Comparison of ENCODE assay signal across 9 cellular contexts in the genomic region with DNA sequence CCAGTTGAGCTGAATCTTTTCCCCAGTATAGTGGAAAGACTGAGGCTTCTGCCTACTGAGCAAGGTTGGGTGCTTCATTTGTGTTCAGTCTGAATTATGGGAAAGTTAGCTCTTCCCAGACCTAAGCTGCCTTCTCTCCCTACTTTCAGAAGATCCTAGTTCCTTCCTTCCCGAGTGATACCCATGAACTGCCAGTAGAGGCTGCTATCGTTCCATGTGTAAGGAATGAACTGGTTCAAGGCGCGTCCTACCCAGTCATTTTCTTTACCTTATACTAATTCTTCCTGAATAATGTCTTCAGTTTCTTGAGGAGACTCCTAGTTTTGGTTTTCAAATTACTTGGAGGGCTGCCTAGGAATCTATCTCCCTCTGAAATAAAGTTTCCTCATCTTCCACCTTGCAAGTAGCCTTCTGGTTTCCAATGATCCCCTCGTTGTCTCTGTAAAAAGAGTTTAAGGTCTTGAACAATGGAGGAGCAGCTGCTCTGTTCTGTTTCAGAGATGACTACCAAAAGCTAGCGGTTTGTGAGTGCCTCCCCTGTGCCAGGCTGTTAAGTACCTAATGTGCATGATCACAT. TPM values are rescaled to one million over a fixed set of nuclear protein-coding genes. Genes with fewer than 3 reads are reported as not detected.
DNase-seq lines count a peak whose midpoint lies in the region; ATAC-seq and TF ChIP-seq lines count a peak whose summit lies in the region.
"Had no signal": no experiment of that assay in that cellular context is flagged by ENCODE, and none has a peak within 500 bp of the region (broad histone marks: within the 10 kb centered on the region; RNA-seq: fewer than 3 reads in every experiment).

No MANE protein-coding gene starts in this region.

- ATAC-seq in activated B cell treated with CpG ODN at 0.5 μM for 24 hours (ENCODE audit: low read depth) (peak; percentile 45), left cardiac atrium (peak; percentile 63 to 69), GM19463 (IDR thresholded peaks at IDR 0.05; ENCODE audit: unreplicated experiment) (no peak), HG03108 (IDR thresholded peaks at IDR 0.05; ENCODE audit: unreplicated experiment) (no peak)

- peak; percentile 33 for DNase-seq in activated naive CD4-positive, alpha-beta T cell treated with anti-CD3 and anti-CD28 coated beads for 36 hours
- no peak for DNase-seq in activated naive CD4-positive, alpha-beta T cell treated with anti-CD3 and anti-CD28 coated beads, Interleukin-2, amount 50 U/mL, for 16 hours
- DNase-seq in NCI-H1694 (lab: John Stamatoyannopoulos, UW) = peak; percentile 61
- no peak for DNase-seq in activated B cell treated with CpG ODN at 0.5 μM for 24 hours
- no peak for DNase-seq in left cardiac atrium
- peak; percentile 26 for DNase-seq in skeletal muscle cell (ENCODE audit: low read depth)

- H3K27me3 Mint-ChIP-seq in activated naive CD4-positive, alpha-beta T cell treated with anti-CD3 and anti-CD28 coated beads for 36 hours (ENCODE audit: low read depth) = no peaks in the 10 kb centered on the region
- no peaks in the 10 kb centered on the region for H3K27me3 Mint-ChIP-seq in activated B cell treated with CpG ODN at 0.5 μM for 24 hours
- H3K27me3 Mint-ChIP-seq: stimulated activated naive CD8-positive, alpha-beta T cell treated with anti-CD3 and anti-CD28 coated beads, Interleukin-15, Interleukin-2, amounts not matched to agents 100 ng/mL and 50 ng/mL, for 24 hours had no signal

- H3K36me3 Mint-ChIP-seq in activated naive CD4-positive, alpha-beta T cell treated with anti-CD3 and anti-CD28 coated beads for 36 hours (ENCODE audit: low read depth) = peaks cover 31% of the 10 kb centered on the region
- H3K36me3 Mint-ChIP-seq in activated B cell treated with CpG ODN at 0.5 μM for 24 hours (ENCODE audit: low read depth) = peaks cover 71% of the 10 kb centered on the region

- no peak overlapping the region for H3K4me3 Mint-ChIP-seq in activated naive CD4-positive, alpha-beta T cell treated with anti-CD3 and anti-CD28 coated beads for 36 hours
- no peak overlapping the region for H3K4me3 Mint-ChIP-seq in activated B cell treated with CpG ODN at 0.5 μM for 24 hours
- H3K4me3 Mint-ChIP-seq: stimulated activated naive CD8-positive, alpha-beta T cell treated with anti-CD3 and anti-CD28 coated beads, Interleukin-15, Interleukin-2, amounts not matched to agents 100 ng/mL and 50 ng/mL, for 24 hours had no signal

- H3K9me3 Mint-ChIP-seq in activated naive CD4-positive, alpha-beta T cell treated with anti-CD3 and anti-CD28 coated beads for 36 hours = no peaks in the 10 kb centered on the region
- no peaks in the 10 kb centered on the region for H3K9me3 Mint-ChIP-seq in activated B cell treated with CpG ODN at 0.5 μM for 24 hours
- H3K9me3 Mint-ChIP-seq: stimulated activated naive CD8-positive, alpha-beta T cell treated with anti-CD3 and anti-CD28 coated beads, Interleukin-15, Interleukin-2, amounts not matched to agents 100 ng/mL and 50 ng/mL, for 24 hours had no signal

- no peak overlapping the region for H3K4me3 ChIP-seq in skeletal muscle cell (ENCODE audit: low read depth, low read length)

- CTCF ChIA-PET in activated naive CD4-positive, alpha-beta T cell treated with anti-CD3 and anti-CD28 coated beads for 36 hours (lab: Charles Lee) = interaction anchor here (0.6 to 2.7 kb wide), 8 partner anchors 10 to 433 kb away, joined by 3 to 6 read pairs (median 4); a partner anchor contains a TSS
- CTCF ChIA-PET in activated B cell treated with CpG ODN at 0.5 μM for 24 hours (lab: Charles Lee) = interaction anchor here (1.1 to 2.5 kb wide), 4 partner anchors 11 to 371 kb away, joined by 3 to 19 read pairs (median 6); a partner anchor contains a TSS

- H3K4me1 Mint-ChIP-seq in activated naive CD4-positive, alpha-beta T cell treated with anti-CD3 and anti-CD28 coated beads for 36 hours (ENCODE audit: low read depth) = peaks cover 13% of the 10 kb centered on the region
- peaks cover 17% of the 10 kb centered on the region for H3K4me1 Mint-ChIP-seq in activated B cell treated with CpG ODN at 0.5 μM for 24 hours

- intact Hi-C loops in activated naive CD4-positive, alpha-beta T cell treated with anti-CD3 and anti-CD28 coated beads for 36 hours (cut with micrococcal nuclease) = loop anchor here (1.0 kb wide), 2 partner anchors 138 to 155 kb away; a partner anchor contains a TSS
- intact Hi-C loops in activated B cell treated with CpG ODN at 0.5 μM for 24 hours (cut with micrococcal nuclease) = loop anchor here (1.0 to 5.0 kb wide), 4 partner anchors 85 to 494 kb away; a partner anchor contains a TSS
- intact Hi-C loops in left cardiac atrium (cut with DNase I) = loop anchor here (2.0 to 5.0 kb wide), 2 partner anchors 93 to 94 kb away; no protein-coding TSS in a partner anchor

- no peak overlapping the region for H3K27ac Mint-ChIP-seq in activated naive CD4-positive, alpha-beta T cell treated with anti-CD3 and anti-CD28 coated beads for 36 hours
- H3K27ac Mint-ChIP-seq in activated B cell treated with CpG ODN at 0.5 μM for 24 hours = no peak overlapping the region
- H3K27ac Mint-ChIP-seq: stimulated activated naive CD8-positive, alpha-beta T cell treated with anti-CD3 and anti-CD28 coated beads, Interleukin-15, Interleukin-2, amounts not matched to agents 100 ng/mL and 50 ng/mL, for 24 hours had no signal

- TF ChIP-seq CTCF in activated B cell treated with CpG ODN at 0.5 μM for 24 hours (IDR thresholded peaks at IDR 0.05) = no peak

- POLR2A ChIA-PET in activated B cell treated with CpG ODN at 0.5 μM for 24 hours (lab: Charles Lee) = interaction anchor here (0.6 to 1.9 kb wide), 5 partner anchors 10 to 472 kb away, joined by 3 to 8 read pairs (median 6); a partner anchor contains a TSS

RNA-seq across cellular contexts. Expression of a gene that starts 0.9 kb away (rescaled TPM):
- total RNA-seq in activated naive CD4-positive, alpha-beta T cell treated with anti-CD3 and anti-CD28 coated beads for 36 hours = 1 to 10 TPM; 2.0 to 2.6 TPM
- 2.0 and 3.9 TPM in 2 replicates for total RNA-seq in activated B cell treated with CpG ODN at 0.5 μM for 24 hours
- 1 to 10 TPM; 1.6 to 3.8 TPM for total RNA-seq in left cardiac atrium

RNA-seq across cellular contexts. Expression of a gene that starts 7.6 kb away (rescaled TPM):
- total RNA-seq in activated naive CD4-positive, alpha-beta T cell treated with anti-CD3 and anti-CD28 coated beads for 36 hours = 1 to 10 TPM; 1.4 to 2.6 TPM
- total RNA-seq in activated B cell treated with CpG ODN at 0.5 μM for 24 hours = 0.64 and 1.4 TPM in 2 replicates
- total RNA-seq in left cardiac atrium = 10 to 100 TPM; 56.6 to 96.4 TPM

RNA-seq across cellular contexts. Expression of a gene that starts 10.2 kb away (rescaled TPM):
- 10 to 100 TPM; 84.7 to 87.0 TPM for total RNA-seq in activated naive CD4-positive, alpha-beta T cell treated with anti-CD3 and anti-CD28 coated beads for 36 hours
- total RNA-seq in activated B cell treated with CpG ODN at 0.5 μM for 24 hours = 136 and 141 TPM in 2 replicates
- 10 to 100 TPM; 67.8 to 83.3 TPM for total RNA-seq in left cardiac atrium

RNA-seq across cellular contexts. Expression of a gene that starts 19.4 kb away (rescaled TPM):
- 10 to 100 TPM; 64.1 to 71.3 TPM for total RNA-seq in activated naive CD4-positive, alpha-beta T cell treated with anti-CD3 and anti-CD28 coated beads for 36 hours
- total RNA-seq in activated B cell treated with CpG ODN at 0.5 μM for 24 hours (113 and 118 TPM in 2 replicates), left cardiac atrium (10 to 100 TPM; 63.5 to 72.5 TPM)

RNA-seq across cellular contexts. Expression of a gene that starts 44.8 kb away (rescaled TPM):
- not detected for total RNA-seq in activated naive CD4-positive, alpha-beta T cell treated with anti-CD3 and anti-CD28 coated beads for 36 hours
- total RNA-seq in activated B cell treated with CpG ODN at 0.5 μM for 24 hours = not detected in 2 replicates
- total RNA-seq in left cardiac atrium = under 1 TPM in 1 of 2 donors, not detected in 1; 0.44 TPM

Comparison
In these comparisons a context has a peak if more than half of its experiments do, and no peak if none do; other contexts are left out.
1. DNase-seq: peak in activated naive CD4-positive, alpha-beta T cell treated with anti-CD3 and anti-CD28 coated beads for 36 hours (single experiment), NCI-H1694 (single experiment) and skeletal muscle cell (single experiment); none in activated naive CD4-positive, alpha-beta T cell treated with anti-CD3 and anti-CD28 coated beads, Interleukin-2, amount 50 U/mL, for 16 hours (single experiment), activated B cell treated with CpG ODN at 0.5 μM for 24 hours (single experiment) and left cardiac atrium (single experiment).
2. ATAC-seq: peak in activated B cell treated with CpG ODN at 0.5 μM for 24 hours (single experiment) and left cardiac atrium (2 of 2); none in GM19463 (single experiment) and HG03108 (single experiment).
3. RNA of a gene that starts 7.6 kb away (total RNA-seq): 56.6 to 96.4 TPM in left cardiac atrium; 1.4 to 2.6 TPM in activated naive CD4-positive, alpha-beta T cell treated with anti-CD3 and anti-CD28 coated beads for 36 hours and 0.64 to 1.4 TPM in activated B cell treated with CpG ODN at 0.5 μM for 24 hours; every median in the first group is over 10 times any median in the second.